9 cellular contexts compared by ENCODE assay signal in genomic region chr12:46160081-46160980, GRCh38.
DNase-seq lines count a peak whose midpoint lies in the region; ATAC-seq, FAIRE-seq and TF ChIP-seq lines count a peak whose summit lies in the region.
"Had no signal": no experiment of that assay in that cellular context is flagged by ENCODE, and none has a peak within 500 bp of the region (broad histone marks: within the 10 kb centered on the region; RNA-seq: fewer than 3 reads in every experiment).

No MANE protein-coding gene starts in this region.

- no peak overlapping the region for H3K23ac ChIP-seq in H1 (ENCODE audit: insufficient read length)

- peak overlapping the region; percentile 79 for H2AFZ ChIP-seq in H1 (ENCODE audit: low read length)

- H3K4me3 ChIP-seq in H1 (ENCODE audit: extremely low read depth in 1 of 4, insufficient read depth in 2 of 4, low read depth in 3 of 4, low read length in 4 of 4): no peak overlapping the region

- no peak overlapping the region for H2BK15ac ChIP-seq in H1 (ENCODE audit: low read length)

- H2BK12ac ChIP-seq in H1 (ENCODE audit: low read depth, low read length): no peak overlapping the region

- H3K4ac ChIP-seq in H1 (replicated peaks; ENCODE audit: insufficient read length, low read depth, low read length): no peak overlapping the region

- H3K9ac ChIP-seq in H1 (replicated peaks in 1 of 4; ENCODE audit: extremely low read depth in 1 of 4, low read depth in 3 of 4, low read length in 3 of 4): no peak overlapping the region

- CTCF ChIA-PET in H1 (lab: Charles Lee; ENCODE audit: partially characterized antibody): interaction anchor here (0.6 to 1.8 kb wide), 4 partner anchors 18 to 141 kb away, joined by 3 to 4 read pairs (median 3); no protein-coding TSS in a partner anchor

- no peak for FAIRE-seq in H1 (lab: Jason Lieb, UNC)

- H3K36me3 ChIP-seq in H1 (ENCODE audit: control insufficient read depth in 2 of 4, insufficient read depth in 4 of 4, low read length in 3 of 4): no peaks in the 10 kb centered on the region

- TF ChIP-seq EP300 in H1 (IDR thresholded peaks at IDR 0.05; ENCODE audit: borderline replicate concordance in 1 of 2, low read depth in 2 of 2, low read length in 2 of 2): no peak

- H4K91ac ChIP-seq in H1 (replicated peaks; ENCODE audit: insufficient read length, low read length): no peak overlapping the region

- no peak overlapping the region for H3K18ac ChIP-seq in H1 (ENCODE audit: extremely low read depth, low read length)

- H2AK5ac ChIP-seq in H1 (ENCODE audit: low read depth, low read length): no peak overlapping the region

- H4K20me1 ChIP-seq in H1 (replicated peaks in 1 of 2; ENCODE audit: control insufficient read depth in 1 of 2, insufficient read depth in 2 of 2, low read length in 2 of 2): no peaks in the 10 kb centered on the region

- no peaks in the 10 kb centered on the region for H3K27me3 ChIP-seq in H1 (replicated peaks in 1 of 4; ENCODE audit: control insufficient read depth in 3 of 4, extremely low read depth in 1 of 4, insufficient read depth in 3 of 4, low read length in 3 of 4)

- TF ChIP-seq RAD21 in H1 (IDR thresholded peaks at IDR 0.05 in 1 of 2, conservative IDR thresholded peaks at IDR 0.05 in 1 of 2; ENCODE audit: low read depth in 2 of 2, low read length in 2 of 2): no peak

- no peaks in the 10 kb centered on the region for H3K9me3 ChIP-seq in H1 (ENCODE audit: insufficient read depth in 2 of 2, low read depth in 1 of 2, low read length in 1 of 2)

- H2BK120ac ChIP-seq in H1 (replicated peaks; ENCODE audit: low read depth, low read length): no peak overlapping the region

- DNase-seq in DMS114 treated with DMSO at 0.1 percent for 48 hours (lab: John Stamatoyannopoulos, UW; ENCODE audit: unreplicated experiment) (peak; percentile 83), NCI-H2171 (lab: John Stamatoyannopoulos, UW) (peak; percentile 82), H1 (ENCODE audit: low read depth in 1 of 2, low spot score in 2 of 2) (no peak), omental fat pad (ENCODE audit: low spot score) (no peak), midbrain (lab: John Stamatoyannopoulos, UW) (no peak), left lobe of liver (ENCODE audit: low spot score) (no peak), NK-92 (lab: John Stamatoyannopoulos, UW; ENCODE audit: unreplicated experiment) (no peak)

- no peak overlapping the region for H3K27ac ChIP-seq in H1 (ENCODE audit: low read depth, low read length)
- H3K27ac ChIP-seq: HL-60 had no signal

- WGBS in H1 (ENCODE audit: extremely low coverage in 1 of 2, insufficient coverage in 1 of 2, insufficient read length in 1 of 2, insufficient replicate concordance in 2 of 2, low coverage in 1 of 2, low lambda C conversion rate in 2 of 2, missing lambda C conversion rate in 1 of 2), 2 experiments: 87% methylated on average over 10 of the region's 10 CpGs; no CpG with 5 or more reads in 1 of the 2 experiments

- no peak overlapping the region for H3K56ac ChIP-seq in H1 (replicated peaks; ENCODE audit: insufficient read length, low read depth, low read length)

- H3K4me2 ChIP-seq in H1 (ENCODE audit: insufficient read depth in 1 of 2, low read depth in 2 of 2, low read length in 2 of 2): no peak overlapping the region

- no peaks in the 10 kb centered on the region for H3K4me1 ChIP-seq in H1 (replicated peaks in 1 of 4; ENCODE audit: control insufficient read depth in 3 of 4, insufficient read depth in 4 of 4, low read length in 3 of 4)

- no peak overlapping the region for H2BK5ac ChIP-seq in H1 (ENCODE audit: low read depth, low read length)

- no peak for TF ChIP-seq POLR2A in H1 (IDR thresholded peaks at IDR 0.05; ENCODE audit: control extremely low read depth in 1 of 2, low read depth in 2 of 2, low read length in 2 of 2)

- ATAC-seq in omental fat pad (ENCODE audit: low FRiP score) (peak; percentile 76), GM18517 (IDR thresholded peaks at IDR 0.05; ENCODE audit: unreplicated experiment) (no peak), left lobe of liver (no peak)

- H4K8ac ChIP-seq in H1 (ENCODE audit: extremely low read depth, insufficient read depth, low read length): no peak overlapping the region

- H2BK20ac ChIP-seq in H1 (ENCODE audit: low read length): no peak overlapping the region

- POLR2A ChIA-PET in H1 (lab: Charles Lee; ENCODE audit: partially characterized antibody): interaction anchor here (0.9 kb wide), 1 partner anchor 22 kb away, joined by 3 read pairs; no protein-coding TSS in a partner anchor

- H3K79me2 ChIP-seq in H1 (ENCODE audit: control insufficient read depth in 1 of 2, insufficient read depth in 2 of 2, low read length in 2 of 2): no peaks in the 10 kb centered on the region

- H3K79me1 ChIP-seq in H1 (ENCODE audit: low read depth, low read length): no peaks in the 10 kb centered on the region

- TF ChIP-seq CTCF in H1 (IDR thresholded peaks at IDR 0.05; ENCODE audit: control extremely low read depth in 1 of 3, insufficient read depth in 1 of 3, low read depth in 1 of 3, low read length in 3 of 3): no peak
- TF ChIP-seq CTCF in omental fat pad (IDR thresholded peaks at IDR 0.05): no peak

- H3K23me2 ChIP-seq in H1 (ENCODE audit: low read depth, low read length): no peaks in the 10 kb centered on the region; the same call in 1 of the 2 replicates

- no peak overlapping the region for H3K14ac ChIP-seq in H1 (ENCODE audit: insufficient read length)

- no peak overlapping the region for H4K5ac ChIP-seq in H1 (ENCODE audit: insufficient read length, low read depth, low read length)

TF ChIP-seq in H1, 55 proteins besides CTCF, POLR2A, EP300 and RAD21:
- no peak for TF ChIP-seq CBX5 (IDR thresholded peaks at IDR 0.05; ENCODE audit: low read depth, low read length)
- TF ChIP-seq SP4 (IDR thresholded peaks at IDR 0.05; ENCODE audit: low read length): no peak
- TF ChIP-seq RBBP5 (IDR thresholded peaks at IDR 0.05; ENCODE audit: borderline replicate concordance, low read depth, low read length): no peak
- TF ChIP-seq EZH2 (IDR thresholded peaks at IDR 0.05; ENCODE audit: low read depth, low read length, severe bottlenecking): no peak
- TF ChIP-seq NRF1 (IDR thresholded peaks at IDR 0.05; ENCODE audit: low read depth, low read length): no peak
- TF ChIP-seq MAFK (IDR thresholded peaks at IDR 0.05; ENCODE audit: low read depth, low read length): no peak
- no peak for TF ChIP-seq SP2 (IDR thresholded peaks at IDR 0.05; ENCODE audit: low read length)
- TF ChIP-seq GABPA (IDR thresholded peaks at IDR 0.05; ENCODE audit: borderline replicate concordance, insufficient read depth, low read length): no peak
- TF ChIP-seq HDAC6 (IDR thresholded peaks at IDR 0.05; ENCODE audit: low read depth, low read length): no peak
- TF ChIP-seq JUND (IDR thresholded peaks at IDR 0.05; ENCODE audit: low read length): no peak

Comparison
In these comparisons a context has a peak if more than half of its experiments do, and no peak if none do; other contexts are left out.
1. DNase-seq: peak in DMS114 treated with DMSO at 0.1 percent for 48 hours (single experiment) and NCI-H2171 (single experiment); none in H1 (0 of 2), omental fat pad (single experiment), midbrain (single experiment), left lobe of liver (single experiment) and NK-92 (single experiment).